8 cellular contexts compared by ENCODE assay signal in genomic region chr7:27346531-27347260, GRCh38.
DNase-seq lines count a peak whose midpoint lies in the region; ATAC-seq and TF ChIP-seq lines count a peak whose summit lies in the region.

No MANE protein-coding gene starts in this region.

- H3K27ac Mint-ChIP-seq in endothelial cell (ENCODE audit: unreplicated experiment): no peak overlapping the region

- H3K4me3 Mint-ChIP-seq in endothelial cell (ENCODE audit: unreplicated experiment): no peak overlapping the region

- H3K27ac ChIP-seq in WERI-Rb-1: no peak overlapping the region

- no peaks in the 10 kb centered on the region for H3K9me3 ChIP-seq in WERI-Rb-1 (ENCODE audit: severe bottlenecking)

- H3K4me3 ChIP-seq in fibroblast of mammary gland (ENCODE audit: control insufficient read depth, low read depth, low read length) (no peak overlapping the region), WERI-Rb-1 (ENCODE audit: low read depth, low read length) (no peak overlapping the region)

- no peaks in the 10 kb centered on the region for H3K36me3 Mint-ChIP-seq in endothelial cell (ENCODE audit: low read depth, unreplicated experiment)

- ATAC-seq in HG03460 (IDR thresholded peaks at IDR 0.05; ENCODE audit: unreplicated experiment): no peak

- H3K36me3 ChIP-seq in WERI-Rb-1: no peaks in the 10 kb centered on the region

- no peaks in the 10 kb centered on the region for H3K27me3 Mint-ChIP-seq in endothelial cell (ENCODE audit: unreplicated experiment)

- peaks cover 86% of the 10 kb centered on the region for H3K27me3 ChIP-seq in WERI-Rb-1 (ENCODE audit: insufficient read depth, low read depth, severe bottlenecking)

- TF ChIP-seq CTCF in fibroblast of mammary gland (conservative IDR thresholded peaks at IDR 0.05; ENCODE audit: control insufficient read depth, insufficient read depth, low read depth, low read length) (no peak), endothelial cell (IDR thresholded peaks at IDR 0.05; ENCODE audit: unreplicated experiment) (no peak), WERI-Rb-1 (IDR thresholded peaks at IDR 0.05; ENCODE audit: low read depth, low read length) (no peak)

- DNase-seq in EL: peak; percentile 97
- DNase-seq in NCI-H748 (lab: John Stamatoyannopoulos, UW; ENCODE audit: unreplicated experiment): peak; percentile 85
- DNase-seq in fibroblast of mammary gland (ENCODE audit: low read depth): peak; percentile 77
- peak; percentile 96 for DNase-seq in renal cortical epithelial cell (ENCODE audit: low read depth)
- no peak for DNase-seq in activated CD4-positive, alpha-beta T cell treated with anti-CD3 and anti-CD28 coated beads for 48 hours
- no peak for DNase-seq in endothelial cell (ENCODE audit: low spot score)
- no peak for DNase-seq in WERI-Rb-1

- H3K4me1 Mint-ChIP-seq in endothelial cell (ENCODE audit: unreplicated experiment): peaks cover 3% of the 10 kb centered on the region

- no peaks in the 10 kb centered on the region for H3K9me3 Mint-ChIP-seq in endothelial cell (ENCODE audit: unreplicated experiment)

Comparison
In these comparisons a context has a peak if more than half of its experiments do, and no peak if none do; other contexts are left out.
1. DNase-seq: peak in EL (single experiment), NCI-H748 (single experiment), fibroblast of mammary gland (single experiment) and renal cortical epithelial cell (single experiment); none in activated CD4-positive, alpha-beta T cell treated with anti-CD3 and anti-CD28 coated beads for 48 hours (single experiment), endothelial cell (single experiment) and WERI-Rb-1 (single experiment).